In genomic region chr12:118446247-118446646, GRCh38 we compare ENCODE assay signal across 17 cellular contexts.
"Had no signal": no experiment of that assay in that cellular context is flagged by ENCODE, and none has a peak within 500 bp of the region (broad histone marks: within the 10 kb centered on the region; RNA-seq: fewer than 3 reads in every experiment).

No MANE protein-coding gene starts in this region.

- H3K27me3 ChIP-seq: upper lobe of left lung had no signal

- H3K36me3 ChIP-seq: upper lobe of left lung had no signal

- H3K36me3 Mint-ChIP-seq: activated CD8-positive, alpha-beta memory T cell treated with anti-CD3 and anti-CD28 coated beads, Interleukin-2, amount 10 ng/mL, durations not matched to agents 7 days and 5 days; activated naive CD4-positive, alpha-beta T cell treated with anti-CD3 and anti-CD28 coated beads, Interleukin-2, amount 50 U/mL, for 24 hours; natural killer cell had no signal

- H3K4me3 Mint-ChIP-seq: activated CD8-positive, alpha-beta memory T cell treated with anti-CD3 and anti-CD28 coated beads, Interleukin-2, amount 10 ng/mL, durations not matched to agents 7 days and 5 days; activated naive CD4-positive, alpha-beta T cell treated with anti-CD3 and anti-CD28 coated beads, Interleukin-2, amount 50 U/mL, for 24 hours; activated T-cell treated with anti-CD3 and anti-CD28 coated beads, Interleukin-2, amount 50 U/mL, for 24 hours; natural killer cell had no signal

- H3K27ac ChIP-seq: epithelial cell of prostate, upper lobe of left lung had no signal

- H3K9me3 ChIP-seq: upper lobe of left lung had no signal

- H3K9me3 Mint-ChIP-seq: activated naive CD4-positive, alpha-beta T cell treated with anti-CD3 and anti-CD28 coated beads, Interleukin-2, amount 50 U/mL, for 24 hours; activated T-cell treated with anti-CD3 and anti-CD28 coated beads, Interleukin-2, amount 50 U/mL, for 24 hours; natural killer cell had no signal

- H3K4me1 ChIP-seq: upper lobe of left lung had no signal

- H3K4me3 ChIP-seq: upper lobe of left lung had no signal

- DNase-seq: activated CD4-positive, alpha-beta T cell treated with anti-CD3 and anti-CD28 coated beads, Interleukin-2, amount 50 U/mL, for 48 hours; activated CD4-positive, CD25-positive, alpha-beta regulatory T cell treated with anti-CD3 and anti-CD28 coated beads, Interleukin-2, amount 50 U/mL, for 72 hours; activated CD8-positive, alpha-beta memory T cell treated with anti-CD3 and anti-CD28 coated beads, Interleukin-2, amount 10 ng/mL, durations not matched to agents 7 days and 5 days; activated effector memory CD4-positive, alpha-beta T cell treated with Interleukin-2 at 50 U/mL for 16 hours; activated T-cell treated with anti-CD3 and anti-CD28 coated beads, Interleukin-2, amount 50 U/mL, for 24 hours; central memory CD4-positive, alpha-beta T cell; cortex of kidney; effector CD8-positive, alpha-beta T cell; natural killer cell; occipital lobe; stimulated activated CD4-positive, alpha-beta T cell treated with anti-CD3 and anti-CD28 coated beads, Interleukin-12 subunit alpha, Interleukin-12 subunit beta, amount 100 ng/mL, for 4 hours; stimulated activated naive CD8-positive, alpha-beta T cell treated with anti-CD3 and anti-CD28 coated beads, Interleukin-15, Interleukin-2, amounts not matched to agents 100 U/mL and 50 U/mL, for 24 hours; T-helper 2 cell; upper lobe of left lung had no signal

- FAIRE-seq: TTC549 had no signal

- ATAC-seq: activated CD8-positive, alpha-beta memory T cell treated with anti-CD3 and anti-CD28 coated beads, Interleukin-2, amount 10 ng/mL, durations not matched to agents 7 days and 5 days; natural killer cell; stimulated activated naive CD8-positive, alpha-beta T cell treated with anti-CD3 and anti-CD28 coated beads, Interleukin-15, Interleukin-2, amounts not matched to agents 100 U/mL and 50 U/mL, for 24 hours had no signal

- H3K27ac Mint-ChIP-seq: activated CD8-positive, alpha-beta memory T cell treated with anti-CD3 and anti-CD28 coated beads, Interleukin-2, amount 10 ng/mL, durations not matched to agents 7 days and 5 days; activated naive CD4-positive, alpha-beta T cell treated with anti-CD3 and anti-CD28 coated beads, Interleukin-2, amount 50 U/mL, for 24 hours; activated T-cell treated with anti-CD3 and anti-CD28 coated beads, Interleukin-2, amount 50 U/mL, for 24 hours; natural killer cell had no signal

- H3K4me1 Mint-ChIP-seq: activated CD8-positive, alpha-beta memory T cell treated with anti-CD3 and anti-CD28 coated beads, Interleukin-2, amount 10 ng/mL, durations not matched to agents 7 days and 5 days; activated naive CD4-positive, alpha-beta T cell treated with anti-CD3 and anti-CD28 coated beads, Interleukin-2, amount 50 U/mL, for 24 hours; natural killer cell had no signal
